Comparison of ENCODE assay signal across 8 cellular contexts in genomic region chr20:33675127-33675954, GRCh38. TPM values are rescaled to one million over a fixed set of nuclear protein-coding genes. Genes with fewer than 3 reads are reported as not detected.
DNase-seq lines count a peak whose midpoint lies in the region; ATAC-seq and TF ChIP-seq lines count a peak whose summit lies in the region.

No MANE protein-coding gene starts in this region.

- ATAC-seq in RWPE2 (ENCODE audit: low read depth) (no peak; the same call in 2 of the 3 replicates), foreskin keratinocyte (no peak), GM19023 (IDR thresholded peaks at IDR 0.05; ENCODE audit: unreplicated experiment) (no peak)

- H3K36me3 ChIP-seq in DOHH2 (ENCODE audit: control insufficient read depth, low read length) (peaks cover 57% of the 10 kb centered on the region), RWPE2 (ENCODE audit: low read depth) (peaks cover 40% of the 10 kb centered on the region), rectal smooth muscle tissue (ENCODE audit: control insufficient read depth, insufficient read depth, low read length) (peaks cover 2% of the 10 kb centered on the region)

- H3K9me2 ChIP-seq in DOHH2 (replicated peaks; ENCODE audit: control insufficient read depth, low read length), result no peaks in the 10 kb centered on the region

- peak overlapping the region; percentile 84 for H3K4me3 ChIP-seq in DOHH2 (ENCODE audit: low read length)
- H3K4me3 ChIP-seq in RWPE2 (ENCODE audit: severe bottlenecking), result peak overlapping the region; percentile 49
- H3K4me3 ChIP-seq in fibroblast of pulmonary artery (replicated peaks; ENCODE audit: low read depth, low read length), result peak overlapping the region; percentile 74
- H3K4me3 ChIP-seq in rectal smooth muscle tissue (ENCODE audit: low read length), result peak overlapping the region; percentile 79

- peaks cover 25% of the 10 kb centered on the region for H3K79me2 ChIP-seq in DOHH2 (ENCODE audit: control insufficient read depth, low read length)

- H4K20me1 ChIP-seq in DOHH2 (ENCODE audit: control insufficient read depth, insufficient read depth, low read depth, low read length), result peaks cover 10% of the 10 kb centered on the region; the same call in 1 of the 2 replicates

- H3K4me1 ChIP-seq in DOHH2 (ENCODE audit: control insufficient read depth, low read length) (peaks cover 47% of the 10 kb centered on the region), RWPE2 (ENCODE audit: insufficient read depth, poor library complexity, severe bottlenecking) (no peaks in the 10 kb centered on the region), rectal smooth muscle tissue (ENCODE audit: control insufficient read depth, insufficient read depth, low read length) (peaks cover 21% of the 10 kb centered on the region), foreskin keratinocyte (no peaks in the 10 kb centered on the region)

- TF ChIP-seq CTCF in DOHH2 (IDR thresholded peaks at IDR 0.05; ENCODE audit: low read depth, low read length, poor library complexity, severe bottlenecking) (no peak), RWPE2 (IDR thresholded peaks at IDR 0.05; ENCODE audit: poor library complexity, severe bottlenecking) (no peak), fibroblast of pulmonary artery (IDR thresholded peaks at IDR 0.05; ENCODE audit: low read length, missing control alignments) (no peak), foreskin keratinocyte (conservative IDR thresholded peaks at IDR 0.05) (no peak)

- H3K27ac ChIP-seq in DOHH2 (ENCODE audit: low read depth, low read length) (peak overlapping the region; percentile 40), RWPE2 (ENCODE audit: poor library complexity, severe bottlenecking) (peak overlapping the region; percentile 39), rectal smooth muscle tissue (ENCODE audit: low read depth, low read length) (peak overlapping the region; percentile 96), foreskin keratinocyte (no peak overlapping the region)

- H3K27me3 ChIP-seq in DOHH2 (ENCODE audit: control insufficient read depth, low read length), result no peaks in the 10 kb centered on the region
- H3K27me3 ChIP-seq in RWPE2 (ENCODE audit: insufficient read depth, poor library complexity, severe bottlenecking), result no peaks in the 10 kb centered on the region
- H3K27me3 ChIP-seq in rectal smooth muscle tissue (ENCODE audit: control insufficient read depth, insufficient read depth, low read length), result no peaks in the 10 kb centered on the region
- no peaks in the 10 kb centered on the region for H3K27me3 ChIP-seq in foreskin keratinocyte

- no peaks in the 10 kb centered on the region for H3K9me3 ChIP-seq in DOHH2 (ENCODE audit: control insufficient read depth, insufficient read depth, low read length)
- H3K9me3 ChIP-seq in RWPE2 (ENCODE audit: severe bottlenecking), result no peaks in the 10 kb centered on the region

- H3K4me2 ChIP-seq in DOHH2 (ENCODE audit: low read length), result peak overlapping the region; percentile 63

- peak; percentile 62 for DNase-seq in RWPE2 (ENCODE audit: low spot score)
- DNase-seq in fibroblast of pulmonary artery (ENCODE audit: low read depth), result peak; percentile 41
- DNase-seq in foreskin keratinocyte, result no peak
- DNase-seq in HUDEP-2 (lab: John Stamatoyannopoulos, UW; ENCODE audit: unreplicated experiment in 76 of 76), result no peak
- no peak for DNase-seq in EL

- peak overlapping the region; percentile 63 for H3K9ac ChIP-seq in rectal smooth muscle tissue (ENCODE audit: low read length)

- H3F3A ChIP-seq in DOHH2 (ENCODE audit: control insufficient read depth, insufficient read depth), result peaks cover 35% of the 10 kb centered on the region

RNA-seq across cellular contexts. Expression of gene NECAB3, which starts 1.1 kb away (rescaled TPM):
- total RNA-seq in foreskin keratinocyte, result 6.3 and 7.3 TPM in 2 replicates
- polyA plus RNA-seq in foreskin keratinocyte, result 5.1 and 5.9 TPM in 2 replicates

RNA-seq across cellular contexts. Expression of gene ACTL10, which starts 8.6 kb away (rescaled TPM):
- 1.1 and 1.4 TPM in 2 replicates for total RNA-seq in foreskin keratinocyte
- polyA plus RNA-seq in foreskin keratinocyte, result 1.3 and 1.6 TPM in 2 replicates

RNA-seq across cellular contexts. Expression of gene E2F1, which starts 10.8 kb away (rescaled TPM):
- total RNA-seq in foreskin keratinocyte, result 15.4 and 16.5 TPM in 2 replicates
- polyA plus RNA-seq in foreskin keratinocyte, result 16.0 and 17.5 TPM in 2 replicates

RNA-seq across cellular contexts. Expression of gene C20orf144, which starts 13.2 kb away (rescaled TPM):
- total RNA-seq in foreskin keratinocyte, result 0.07 TPM in 1 of 2 replicates, not detected in the other
- polyA plus RNA-seq in foreskin keratinocyte, result 0.03 TPM in 1 of 2 replicates, not detected in the other

RNA-seq across cellular contexts. Expression of gene PXMP4, which starts 44.8 kb away (rescaled TPM):
- 6.1 and 6.7 TPM in 2 replicates for total RNA-seq in foreskin keratinocyte
- polyA plus RNA-seq in foreskin keratinocyte, result 5.9 and 6.2 TPM in 2 replicates

Comparison
In these comparisons a context has a peak if more than half of its experiments do, and no peak if none do; other contexts are left out.
1. DNase-seq: peak in RWPE2 (single experiment) and fibroblast of pulmonary artery (single experiment); none in foreskin keratinocyte (0 of 2), HUDEP-2 (0 of 76) and EL (single experiment).
2. Peak in every context shown above with its lines, with median percentiles within 50 percentile points of each other: H3K4me3 ChIP-seq.